Comparison of ENCODE assay signal across 24 cellular contexts in genomic region chr13:80751854-80752253, GRCh38.
"Had no signal": no experiment of that assay in that cellular context is flagged by ENCODE, and none has a peak within 500 bp of the region (broad histone marks: within the 10 kb centered on the region; RNA-seq: fewer than 3 reads in every experiment).

No MANE protein-coding gene starts in this region.

- H3K9ac ChIP-seq: parathyroid adenoma had no signal

- H3K4me2 ChIP-seq: hepatocyte had no signal

- ATAC-seq: activated CD8-positive, alpha-beta memory T cell treated with anti-CD3 and anti-CD28 coated beads, Interleukin-2, amount 10 ng/mL, durations not matched to agents 7 days and 5 days; activated CD8-positive, alpha-beta T cell treated with anti-CD3 and anti-CD28 coated beads for 36 hours; activated naive CD8-positive, alpha-beta T cell treated with anti-CD3 and anti-CD28 coated beads, Interleukin-2, amount 50 U/mL, for 24 hours; body of pancreas; right cardiac atrium; stimulated activated naive CD8-positive, alpha-beta T cell treated with anti-CD3 and anti-CD28 coated beads, Interleukin-15, amount 100 ng/mL, for 72 hours had no signal

- H3K9me3 ChIP-seq: body of pancreas, left ventricle myocardium inferior, tibial nerve had no signal

- H3K27ac ChIP-seq: body of pancreas, hepatocyte, left ventricle myocardium inferior, parathyroid adenoma, tibial nerve, WERI-Rb-1 had no signal

- FAIRE-seq: endometrium, TTC549, urothelium cell line had no signal

- H3K4me3 ChIP-seq: body of pancreas, hepatocyte, left ventricle myocardium inferior, tibial nerve had no signal

- H3K36me3 ChIP-seq: left ventricle myocardium inferior, tibial nerve, WERI-Rb-1 had no signal

- H2AFZ ChIP-seq: hepatocyte, parathyroid adenoma had no signal

- H3K4me1 ChIP-seq: body of pancreas, left ventricle myocardium inferior, parathyroid adenoma, tibial nerve had no signal

- H3K27me3 ChIP-seq: body of pancreas, hepatocyte, tibial nerve had no signal

- DNase-seq: activated CD4-positive, alpha-beta T cell treated with anti-CD3 and anti-CD28 coated beads, Interleukin-2, amount 10 ng/mL, durations not matched to agents 7 days and 5 days; activated CD4-positive, CD25-positive, alpha-beta regulatory T cell treated with anti-CD3 and anti-CD28 coated beads, Interleukin-2, amount 50 U/mL, for 72 hours; activated CD8-positive, alpha-beta memory T cell treated with anti-CD3 and anti-CD28 coated beads, Interleukin-2, amount 10 ng/mL, durations not matched to agents 7 days and 5 days; activated CD8-positive, alpha-beta T cell treated with anti-CD3 and anti-CD28 coated beads for 36 hours; activated gamma-delta T cell; activated naive CD4-positive, alpha-beta T cell treated with anti-CD3 and anti-CD28 coated beads, Interleukin-2, amount 50 U/mL, for 16 hours; activated naive CD8-positive, alpha-beta T cell treated with anti-CD3 and anti-CD28 coated beads, Interleukin-2, amount 50 U/mL, for 24 hours; body of pancreas; effector CD4-positive, alpha-beta T cell; foreskin melanocyte; glutamatergic neuron; left ventricle myocardium inferior; midbrain; nucleus accumbens; right cardiac atrium; stimulated activated CD4-positive, alpha-beta T cell treated with anti-CD3 and anti-CD28 coated beads, Interleukin-12 subunit alpha, Interleukin-12 subunit beta, amount 100 ng/mL, for 4 hours; stimulated activated naive CD8-positive, alpha-beta T cell treated with anti-CD3 and anti-CD28 coated beads, Interleukin-15, amount 100 ng/mL, for 72 hours; WERI-Rb-1 had no signal

- H3K79me2 ChIP-seq: hepatocyte, parathyroid adenoma had no signal
